In the genomic region with DNA sequence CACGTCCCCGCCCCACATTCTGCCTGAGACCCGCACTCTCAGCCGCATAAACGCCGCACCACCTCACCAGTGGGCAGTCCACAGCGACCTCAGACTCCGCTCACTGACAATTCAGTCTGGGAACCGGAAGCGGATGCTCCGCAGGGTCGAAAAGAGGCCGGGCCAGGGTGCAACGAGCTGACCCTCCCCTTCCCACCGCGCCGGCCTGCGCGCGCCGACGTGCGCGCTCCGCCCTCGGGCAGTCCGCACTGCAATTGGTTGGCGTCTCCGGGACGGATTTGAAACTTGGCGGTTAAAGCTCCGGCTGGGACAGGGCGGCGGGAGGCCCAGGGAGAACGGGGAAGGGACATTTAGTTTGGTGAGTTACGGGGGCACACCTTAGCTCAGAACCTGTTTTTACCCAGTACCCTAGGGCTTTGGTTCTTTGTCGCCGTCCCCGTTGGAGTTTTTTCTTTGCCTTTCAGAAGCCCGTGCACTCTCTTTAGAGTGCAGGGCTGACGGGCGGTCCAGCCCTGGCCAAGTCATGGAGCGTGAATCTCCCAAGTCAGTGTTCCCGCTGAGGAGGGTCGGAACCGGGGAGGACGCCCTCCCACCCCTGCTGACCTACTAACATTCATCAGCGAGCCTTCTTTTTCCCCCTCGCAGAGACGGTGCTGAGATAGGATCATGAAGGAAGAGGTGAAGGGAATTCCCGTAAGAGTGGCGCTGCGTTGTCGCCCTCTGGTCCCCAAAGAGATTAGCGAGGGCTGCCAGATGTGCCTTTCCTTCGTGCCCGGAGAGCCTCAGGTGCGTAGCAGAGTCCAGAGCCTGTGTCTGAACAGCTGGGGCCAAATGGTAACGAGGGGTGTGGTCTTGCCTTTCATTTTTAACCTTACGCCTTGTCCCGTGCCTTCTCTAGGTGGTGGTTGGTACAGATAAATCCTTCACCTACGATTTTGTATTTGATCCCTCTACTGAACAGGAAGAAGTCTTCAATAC, we compare ENCODE assay signal across 8 cellular contexts. TPM values are rescaled to one million over a fixed set of nuclear protein-coding genes. Genes with fewer than 3 reads are reported as not detected.
DNase-seq lines count a peak whose midpoint lies in the region; ATAC-seq lines count a peak whose summit lies in the region.

A gene with protein sequence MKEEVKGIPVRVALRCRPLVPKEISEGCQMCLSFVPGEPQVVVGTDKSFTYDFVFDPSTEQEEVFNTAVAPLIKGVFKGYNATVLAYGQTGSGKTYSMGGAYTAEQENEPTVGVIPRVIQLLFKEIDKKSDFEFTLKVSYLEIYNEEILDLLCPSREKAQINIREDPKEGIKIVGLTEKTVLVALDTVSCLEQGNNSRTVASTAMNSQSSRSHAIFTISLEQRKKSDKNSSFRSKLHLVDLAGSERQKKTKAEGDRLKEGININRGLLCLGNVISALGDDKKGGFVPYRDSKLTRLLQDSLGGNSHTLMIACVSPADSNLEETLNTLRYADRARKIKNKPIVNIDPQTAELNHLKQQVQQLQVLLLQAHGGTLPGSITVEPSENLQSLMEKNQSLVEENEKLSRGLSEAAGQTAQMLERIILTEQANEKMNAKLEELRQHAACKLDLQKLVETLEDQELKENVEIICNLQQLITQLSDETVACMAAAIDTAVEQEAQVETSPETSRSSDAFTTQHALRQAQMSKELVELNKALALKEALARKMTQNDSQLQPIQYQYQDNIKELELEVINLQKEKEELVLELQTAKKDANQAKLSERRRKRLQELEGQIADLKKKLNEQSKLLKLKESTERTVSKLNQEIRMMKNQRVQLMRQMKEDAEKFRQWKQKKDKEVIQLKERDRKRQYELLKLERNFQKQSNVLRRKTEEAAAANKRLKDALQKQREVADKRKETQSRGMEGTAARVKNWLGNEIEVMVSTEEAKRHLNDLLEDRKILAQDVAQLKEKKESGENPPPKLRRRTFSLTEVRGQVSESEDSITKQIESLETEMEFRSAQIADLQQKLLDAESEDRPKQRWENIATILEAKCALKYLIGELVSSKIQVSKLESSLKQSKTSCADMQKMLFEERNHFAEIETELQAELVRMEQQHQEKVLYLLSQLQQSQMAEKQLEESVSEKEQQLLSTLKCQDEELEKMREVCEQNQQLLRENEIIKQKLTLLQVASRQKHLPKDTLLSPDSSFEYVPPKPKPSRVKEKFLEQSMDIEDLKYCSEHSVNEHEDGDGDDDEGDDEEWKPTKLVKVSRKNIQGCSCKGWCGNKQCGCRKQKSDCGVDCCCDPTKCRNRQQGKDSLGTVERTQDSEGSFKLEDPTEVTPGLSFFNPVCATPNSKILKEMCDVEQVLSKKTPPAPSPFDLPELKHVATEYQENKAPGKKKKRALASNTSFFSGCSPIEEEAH (plus strand): TSS at position 312 of the 978 bp plus-strand sequence. CDS start 355 bp downstream, at position 667.
A gene with protein sequence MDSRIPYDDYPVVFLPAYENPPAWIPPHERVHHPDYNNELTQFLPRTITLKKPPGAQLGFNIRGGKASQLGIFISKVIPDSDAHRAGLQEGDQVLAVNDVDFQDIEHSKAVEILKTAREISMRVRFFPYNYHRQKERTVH (minus strand): TSS at position 135 of the 978 bp plus-strand sequence. CDS start 586 bp downstream, outside the sequence.

- 1 to 28% methylated on average over 62 of the region's 62 CpGs for WGBS in esophagus, 2 donors

- peak within 1 kb of the TSS; percentile 83 for H3K27ac ChIP-seq in HUES48 (ENCODE audit: low read depth, low read length)
- H3K27ac ChIP-seq in esophagus (ENCODE audit: low read depth in 2 of 2, low read length in 1 of 2) = peak within 1 kb of the TSS; percentile 71 to 84
- H3K27ac ChIP-seq in muscle layer of duodenum (ENCODE audit: low read length) = peak within 1 kb of the TSS; percentile 69

- H3K9ac ChIP-seq in HUES48 (ENCODE audit: low read depth, low read length) = peak within 1 kb of the TSS; percentile 78

- H3K9me3 ChIP-seq in HUES48 (ENCODE audit: control insufficient read depth, insufficient read depth, low read length) (peaks cover 41% of the 10 kb centered on the region), esophagus (ENCODE audit: control insufficient read depth in 2 of 2, insufficient read depth in 1 of 2, low read depth in 1 of 2, low read length in 1 of 2) (no peaks in the 10 kb centered on the region), muscle layer of duodenum (ENCODE audit: control insufficient read depth in 1 of 2, low read length in 2 of 2) (no peaks in the 10 kb centered on the region)

- H3K27me3 ChIP-seq in HUES48 (ENCODE audit: control insufficient read depth, insufficient read depth, low read length) = no peaks in the 10 kb centered on the region
- no peaks in the 10 kb centered on the region for H3K27me3 ChIP-seq in esophagus (ENCODE audit: control insufficient read depth in 1 of 2, insufficient read depth in 2 of 2, low read length in 2 of 2)
- no peaks in the 10 kb centered on the region for H3K27me3 ChIP-seq in muscle layer of duodenum (ENCODE audit: low read depth, low read length)

- peaks cover 45% of the 10 kb centered on the region for H3K36me3 ChIP-seq in HUES48 (ENCODE audit: control insufficient read depth, insufficient read depth, low read length)
- H3K36me3 ChIP-seq in esophagus (ENCODE audit: control insufficient read depth in 2 of 2, insufficient read depth in 2 of 2, low read length in 1 of 2) = peaks cover 0 to 4% of the 10 kb centered on the region in 2 donors
- peaks cover 6 to 22% of the 10 kb centered on the region in 2 donors for H3K36me3 ChIP-seq in muscle layer of duodenum (ENCODE audit: control insufficient read depth in 1 of 2, insufficient read depth in 2 of 2, low read length in 2 of 2)

- H3K4me3 ChIP-seq in HUES48 (ENCODE audit: low read depth, low read length) (peak within 1 kb of the TSS; percentile 96), esophagus (ENCODE audit: low read depth in 1 of 2, low read length in 2 of 2) (peak within 1 kb of the TSS; percentile 52 to 73), muscle layer of duodenum (ENCODE audit: low read depth in 1 of 2, low read length in 2 of 2) (peak within 1 kb of the TSS; percentile 77 to 78)

- DNase-seq in DMS 273 treated with DMSO at 0.1 percent for 48 hours (lab: John Stamatoyannopoulos, UW) (peak; percentile 66), OCI-M1 (lab: John Stamatoyannopoulos, UW) (peak; percentile 92)
- peak; percentile 74 for DNase-seq in activated T-cell treated with anti-CD3 and anti-CD28 coated beads, Interleukin-2, amount 50 U/mL, for 1 hour
- peak; percentile 51 for DNase-seq in stimulated activated CD8-positive, alpha-beta memory T cell treated with anti-CD3 and anti-CD28 coated beads, Interleukin-7, amount 100 ng/mL, for 24 hours (ENCODE audit: low read depth)

- ATAC-seq in GM21423 (IDR thresholded peaks at IDR 0.05; ENCODE audit: unreplicated experiment) = peak; percentile 97

- H3K4me1 ChIP-seq in HUES48 (ENCODE audit: control insufficient read depth, insufficient read depth, low read length) = no peaks in the 10 kb centered on the region
- H3K4me1 ChIP-seq in esophagus (ENCODE audit: control insufficient read depth in 2 of 2, insufficient read depth in 2 of 2, low read length in 1 of 2) = no peaks in the 10 kb centered on the region
- peaks cover 0 to 9% of the 10 kb centered on the region in 2 donors for H3K4me1 ChIP-seq in muscle layer of duodenum (ENCODE audit: control insufficient read depth in 1 of 2, insufficient read depth in 2 of 2, low read length in 2 of 2)

RNA-seq across cellular contexts. Expression of the first gene that starts in this region (rescaled TPM):
- polyA plus RNA-seq in esophagus = 1 to 10 TPM; 1.7 to 3.5 TPM

RNA-seq across cellular contexts. Expression of the second gene that starts in this region (rescaled TPM):
- polyA plus RNA-seq in esophagus = 10 to 100 TPM; 54.2 to 78.0 TPM

Comparison
In these comparisons a context has a peak if more than half of its experiments do, and no peak if none do; other contexts are left out.
1. Peak in every context shown above with its lines: DNase-seq, ATAC-seq, H3K4me3 ChIP-seq and H3K27ac ChIP-seq.